Comparison of ENCODE assay signal across 9 cellular contexts in the genomic region with DNA sequence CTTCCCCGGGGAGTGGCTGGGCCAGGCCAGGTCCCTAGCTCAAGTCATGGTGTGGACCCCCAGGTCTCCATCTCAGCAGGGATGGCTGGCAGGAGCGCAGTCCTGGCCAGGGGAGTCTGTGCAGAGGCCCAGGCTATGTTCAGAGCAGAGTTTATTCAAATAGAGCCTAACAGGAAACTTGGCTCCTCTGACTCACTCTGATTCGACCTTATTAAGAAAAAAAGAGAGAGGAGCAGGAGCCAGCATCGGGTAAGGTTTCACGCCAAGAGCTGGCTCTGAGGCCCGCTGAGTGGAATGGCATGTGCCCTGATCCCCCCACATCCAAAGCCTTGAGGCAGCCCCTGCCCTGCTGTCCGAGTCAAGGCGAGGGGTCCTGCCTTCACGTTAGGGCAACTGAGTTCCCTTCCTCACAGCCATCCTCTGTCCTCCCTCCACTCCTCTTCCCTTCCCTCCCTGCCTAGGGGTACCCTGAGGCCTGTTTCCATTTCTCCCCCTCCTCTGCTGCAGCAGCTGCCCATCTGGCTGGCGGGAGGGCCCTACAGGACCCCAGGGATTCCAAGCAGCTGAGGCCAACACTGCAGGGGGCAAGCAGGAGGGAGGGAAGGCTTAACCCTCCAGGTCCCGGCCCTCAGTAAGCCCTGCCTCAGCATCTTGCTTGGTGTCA. TPM values are rescaled to one million over a fixed set of nuclear protein-coding genes. Genes with fewer than 3 reads are reported as not detected.
A peak's percentile ranks its signal among the peaks of the same experiment; 100 is the strongest.
DNase-seq lines count a peak whose midpoint lies in the region; ATAC-seq and TF ChIP-seq lines count a peak whose summit lies in the region.
"Had no signal": no experiment of that assay in that cellular context is flagged by ENCODE, and none has a peak within 500 bp of the region (broad histone marks: within the 10 kb centered on the region; RNA-seq: fewer than 3 reads in every experiment).

No MANE protein-coding gene starts in this region.

- WGBS in hepatocyte (ENCODE audit: low lambda C conversion rate, missing lambda C conversion rate): 23% methylated on average over 11 of the region's 11 CpGs

- no peaks in the 10 kb centered on the region for H3K36me3 ChIP-seq in hepatocyte (replicated peaks; ENCODE audit: insufficient read depth, low read depth)

- no peaks in the 10 kb centered on the region for H3K9me3 Mint-ChIP-seq in activated naive CD8-positive, alpha-beta T cell treated with anti-CD3 and anti-CD28 coated beads, Interleukin-2, amount 10 ng/mL, durations not matched to agents 7 days and 5 days

- H3K9me2 ChIP-seq in hepatocyte (replicated peaks; ENCODE audit: insufficient read depth): no peaks in the 10 kb centered on the region

- H3K27ac Mint-ChIP-seq in activated naive CD8-positive, alpha-beta T cell treated with anti-CD3 and anti-CD28 coated beads, Interleukin-2, amount 10 ng/mL, durations not matched to agents 7 days and 5 days: peak overlapping the region; percentile 83

- H4K20me1 ChIP-seq in hepatocyte (ENCODE audit: insufficient read depth, poor library complexity, severe bottlenecking): no peaks in the 10 kb centered on the region

- H3K4me1 ChIP-seq in hepatocyte (ENCODE audit: insufficient read depth): peaks cover 54% of the 10 kb centered on the region

- POLR2A ChIA-PET in activated naive CD8-positive, alpha-beta T cell treated with anti-CD3 and anti-CD28 coated beads, Interleukin-2, amount 10 ng/mL, durations not matched to agents 7 days and 5 days (lab: Charles Lee): interaction anchor here (0.9 kb wide), 1 partner anchor 10 kb away, joined by 4 read pairs; no protein-coding TSS in a partner anchor

- no peaks in the 10 kb centered on the region for H3K27me3 Mint-ChIP-seq in activated naive CD8-positive, alpha-beta T cell treated with anti-CD3 and anti-CD28 coated beads, Interleukin-2, amount 10 ng/mL, durations not matched to agents 7 days and 5 days

- H2AFZ ChIP-seq in hepatocyte: no peak overlapping the region

- H3K4me3 ChIP-seq in hepatocyte: no peak overlapping the region

- ATAC-seq in activated naive CD8-positive, alpha-beta T cell treated with anti-CD3 and anti-CD28 coated beads, Interleukin-2, amount 10 ng/mL, durations not matched to agents 7 days and 5 days (ENCODE audit: low read depth): peak; percentile 30
- ATAC-seq in GM19035 (IDR thresholded peaks at IDR 0.05; ENCODE audit: unreplicated experiment) (no peak), GM18520 (IDR thresholded peaks at IDR 0.05; ENCODE audit: unreplicated experiment) (no peak)

- H3K9me3 ChIP-seq in hepatocyte (ENCODE audit: low read depth): no peaks in the 10 kb centered on the region

- H3K36me3 Mint-ChIP-seq in activated naive CD8-positive, alpha-beta T cell treated with anti-CD3 and anti-CD28 coated beads, Interleukin-2, amount 10 ng/mL, durations not matched to agents 7 days and 5 days: peaks cover 18% of the 10 kb centered on the region

- H3K4me3 Mint-ChIP-seq in activated naive CD8-positive, alpha-beta T cell treated with anti-CD3 and anti-CD28 coated beads, Interleukin-2, amount 10 ng/mL, durations not matched to agents 7 days and 5 days: peak overlapping the region; percentile 57

- DNase-seq in Daoy (ENCODE audit: low read depth): peak; percentile 90
- peak; percentile 65 for DNase-seq in NCI-H2107 treated with DMSO at 0.1 percent for 48 hours (lab: John Stamatoyannopoulos, UW; ENCODE audit: unreplicated experiment)
- peak; percentile 44 for DNase-seq in activated naive CD8-positive, alpha-beta T cell treated with anti-CD3 and anti-CD28 coated beads, Interleukin-2, amount 10 ng/mL, durations not matched to agents 7 days and 5 days
- peak; percentile 60 for DNase-seq in hepatocyte (ENCODE audit: low spot score)
- peak; percentile 29 for DNase-seq in stimulated activated CD4-positive, alpha-beta T cell treated with anti-CD3 and anti-CD28 coated beads, Interleukin-4, amount 100 ng/mL, for 24 hours
- no peak for DNase-seq in foreskin melanocyte

- TF ChIP-seq CTCF in hepatocyte (IDR thresholded peaks at IDR 0.05; ENCODE audit: poor library complexity): no peak

- H3K27ac ChIP-seq in hepatocyte: peak overlapping the region; percentile 88

- no peaks in the 10 kb centered on the region for H3K27me3 ChIP-seq in hepatocyte

- H3K4me1 Mint-ChIP-seq in activated naive CD8-positive, alpha-beta T cell treated with anti-CD3 and anti-CD28 coated beads, Interleukin-2, amount 10 ng/mL, durations not matched to agents 7 days and 5 days: peaks cover 60% of the 10 kb centered on the region

- peaks cover 16% of the 10 kb centered on the region for H3K79me2 ChIP-seq in hepatocyte

- peak overlapping the region; percentile 69 for H3K4me2 ChIP-seq in hepatocyte

RNA-seq across cellular contexts. Expression of a gene that starts 1.9 kb away (rescaled TPM):
- 125 and 161 TPM in 2 replicates for total RNA-seq in Daoy (2014; rRNA removed; shearing (Covaris generic))
- 10 to 100 TPM in 1 of 2 experiments, 1 to 10 TPM in 1; 8.8 to 10.5 TPM for total RNA-seq in activated naive CD8-positive, alpha-beta T cell treated with anti-CD3 and anti-CD28 coated beads, Interleukin-2, amount 10 ng/mL, durations not matched to agents 7 days and 5 days
- total RNA-seq in hepatocyte: 35.6 and 44.5 TPM in 2 replicates
- 96.9 and 136 TPM in 2 replicates for polyA plus RNA-seq in hepatocyte

RNA-seq across cellular contexts. Expression of a gene that starts 51.0 kb away (rescaled TPM):
- total RNA-seq in Daoy (2014; rRNA removed; shearing (Covaris generic)): not detected in 2 replicates
- total RNA-seq in activated naive CD8-positive, alpha-beta T cell treated with anti-CD3 and anti-CD28 coated beads, Interleukin-2, amount 10 ng/mL, durations not matched to agents 7 days and 5 days: not detected
- total RNA-seq in hepatocyte: not detected in 2 replicates
- polyA plus RNA-seq in hepatocyte: not detected in 2 replicates
- total RNA-seq: kidney epithelial cell had no signal
